ENCODE assay signal across 11 cellular contexts in genomic region chr3:114376516-114376915, GRCh38.
"Had no signal": no experiment of that assay in that cellular context is flagged by ENCODE, and none has a peak within 500 bp of the region (broad histone marks: within the 10 kb centered on the region; RNA-seq: fewer than 3 reads in every experiment).

No MANE protein-coding gene starts in this region.

- H3K9me3 ChIP-seq: colonic mucosa, psoas muscle, tibial nerve had no signal

- H3K4me1 ChIP-seq: colonic mucosa had no signal

- DNase-seq: activated CD4-positive, alpha-beta T cell treated with anti-CD3 and anti-CD28 coated beads for 1 hour; activated CD4-positive, alpha-beta T cell treated with anti-CD3 and anti-CD28 coated beads, Interleukin-2, amount 50 U/mL, for 48 hours; activated gamma-delta T cell; activated T-cell treated with anti-CD3 and anti-CD28 coated beads, Interleukin-2, amount 50 U/mL, for 48 hours; aorta; colonic mucosa; kidney; psoas muscle; stimulated activated CD4-positive, alpha-beta T cell treated with anti-CD3 and anti-CD28 coated beads, Interleukin-4, amount 100 ng/mL, for 4 hours; T-helper 9 cell had no signal

- H3K36me3 ChIP-seq: colonic mucosa had no signal

- H3K27me3 ChIP-seq: colonic mucosa, tibial nerve had no signal

- H3K4me3 ChIP-seq: colonic mucosa, psoas muscle, tibial nerve had no signal

- H3K27ac ChIP-seq: colonic mucosa, psoas muscle had no signal
